Comparison of ENCODE assay signal across 17 cellular contexts in genomic region chr7:17020250-17020649, GRCh38.
"Had no signal": no experiment of that assay in that cellular context is flagged by ENCODE, and none has a peak within 500 bp of the region (broad histone marks: within the 10 kb centered on the region; RNA-seq: fewer than 3 reads in every experiment).

No MANE protein-coding gene starts in this region.

- H3K27me3 ChIP-seq: brain microvascular endothelial cell, thyroid gland had no signal

- DNase-seq: activated CD4-positive, alpha-beta T cell treated with anti-CD3 and anti-CD28 coated beads, Interleukin-2, amount 10 ng/mL, durations not matched to agents 24 days and 14 days; activated CD4-positive, CD25-positive, alpha-beta regulatory T cell; activated CD8-positive, alpha-beta T cell treated with anti-CD3 and anti-CD28 coated beads for 36 hours; activated naive CD4-positive, alpha-beta T cell treated with anti-CD3 and anti-CD28 coated beads for 36 hours; activated T-cell treated with anti-CD3 and anti-CD28 coated beads, Interleukin-2, amount 50 U/mL, for 1 hour; brain microvascular endothelial cell; effector CD8-positive, alpha-beta T cell; nephron progenitor cell; nucleus accumbens; posterior cingulate gyrus; retina; stimulated activated CD4-positive, alpha-beta T cell treated with anti-CD3 and anti-CD28 coated beads, Interleukin-12 subunit alpha, Interleukin-12 subunit beta, amount 100 ng/mL, for 4 hours; stimulated activated CD4-positive, alpha-beta T cell treated with anti-CD3 and anti-CD28 coated beads, Interleukin-1b, Interleukin-23, amount 100 ng/mL, for 48 hours; stimulated activated naive CD4-positive, alpha-beta T cell treated with Interleukin-2 at 50 U/mL for 16 hours; thyroid gland had no signal

- H3K4me3 ChIP-seq: coronary artery, lung, thyroid gland had no signal

- H3K27ac ChIP-seq: brain microvascular endothelial cell, coronary artery had no signal

- ATAC-seq: activated CD8-positive, alpha-beta T cell treated with anti-CD3 and anti-CD28 coated beads for 36 hours had no signal

- H3K9me3 ChIP-seq: thyroid gland had no signal

- H3K36me3 ChIP-seq: brain microvascular endothelial cell, thyroid gland had no signal
